Comparison of ENCODE assay signal across 34 cellular contexts in the genomic region with DNA sequence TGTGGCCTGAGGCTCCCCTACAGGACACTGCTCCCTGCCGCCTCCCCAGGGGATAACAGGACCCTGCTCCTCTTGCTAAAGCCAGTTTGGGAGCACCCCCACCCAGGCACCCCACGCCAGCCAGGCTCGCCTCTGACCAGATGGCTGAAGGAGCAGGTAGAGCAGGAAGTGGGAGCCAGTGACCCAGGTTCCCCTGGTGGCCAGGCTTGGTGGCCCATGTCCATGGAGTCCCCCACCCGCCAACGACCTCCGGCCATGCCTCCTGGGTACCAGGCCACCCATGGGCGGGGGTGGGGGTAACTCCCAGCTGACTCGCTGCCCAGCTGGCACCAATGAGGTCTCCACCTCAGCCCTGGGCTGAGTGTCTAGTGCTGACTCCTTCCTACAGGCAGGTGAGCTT. TPM values are rescaled to one million over a fixed set of nuclear protein-coding genes. Genes with fewer than 3 reads are reported as not detected.
DNase-seq lines count a peak whose midpoint lies in the region; ATAC-seq, FAIRE-seq and TF ChIP-seq lines count a peak whose summit lies in the region.
"Had no signal": no experiment of that assay in that cellular context is flagged by ENCODE, and none has a peak within 500 bp of the region (broad histone marks: within the 10 kb centered on the region; RNA-seq: fewer than 3 reads in every experiment).

No MANE protein-coding gene starts in this region.

- TF ChIP-seq RAD21 in H1 (IDR thresholded peaks at IDR 0.05 in 1 of 2, conservative IDR thresholded peaks at IDR 0.05 in 1 of 2; ENCODE audit: low read depth in 2 of 2, low read length in 2 of 2), result no peak

- CTCF ChIA-PET in H1 (lab: Charles Lee; ENCODE audit: partially characterized antibody), result interaction anchor here (1.4 kb wide), 1 partner anchor 27 kb away, joined by 3 read pairs; no protein-coding TSS in a partner anchor

- TF ChIP-seq CTCF in H1 (IDR thresholded peaks at IDR 0.05; ENCODE audit: control extremely low read depth in 1 of 3, insufficient read depth in 1 of 3, low read depth in 1 of 3, low read length in 3 of 3) (no peak), osteocyte (IDR thresholded peaks at IDR 0.05) (no peak), vagina (IDR thresholded peaks at IDR 0.05) (no peak)

- H2BK20ac ChIP-seq in H1 (ENCODE audit: low read length), result 0 out of 2 replicates have a peak overlapping the region, but pooled peaks have one; percentile 72

- H3K27ac ChIP-seq in angular gyrus (ENCODE audit: low read depth, low read length) (peak overlapping the region; percentile 99), H1 (ENCODE audit: low read depth, low read length) (no peak overlapping the region), vagina (peak overlapping the region; percentile 58)
- H3K27ac ChIP-seq: body of pancreas, epithelial cell of prostate, neutrophil, transverse colon, VCaP had no signal

- FAIRE-seq in H1 (lab: Jason Lieb, UNC), result no peak

- no peak for ATAC-seq in GM21528 (IDR thresholded peaks at IDR 0.05; ENCODE audit: low FRiP score, unreplicated experiment)
- ATAC-seq: body of pancreas; heart left ventricle; stimulated activated naive CD8-positive, alpha-beta T cell treated with anti-CD3 and anti-CD28 coated beads, Interleukin-15, Interleukin-2, amounts not matched to agents 100 U/mL and 50 U/mL, for 24 hours had no signal

- H3K4me3 Mint-ChIP-seq in osteocyte (ENCODE audit: unreplicated experiment), result no peak overlapping the region
- H3K4me3 Mint-ChIP-seq: activated naive CD8-positive, alpha-beta T cell treated with anti-CD3 and anti-CD28 coated beads, Interleukin-2, amount 10 ng/mL, durations not matched to agents 7 days and 5 days; activated T-cell treated with anti-CD3 and anti-CD28 coated beads, Interleukin-2, amount 50 U/mL, for 24 hours had no signal

- no peak overlapping the region for H3K56ac ChIP-seq in H1 (replicated peaks; ENCODE audit: insufficient read length, low read depth, low read length)

- POLR2A ChIA-PET in H1 (lab: Charles Lee; ENCODE audit: partially characterized antibody), result interaction anchor here (22.7 kb wide), 1 partner anchor 8 kb away, joined by 375 read pairs; a partner anchor contains a TSS

- H4K91ac ChIP-seq in H1 (replicated peaks; ENCODE audit: insufficient read length, low read length), result no peak overlapping the region

- H3K27me3 ChIP-seq in H1 (replicated peaks in 1 of 4; ENCODE audit: control insufficient read depth in 3 of 4, extremely low read depth in 1 of 4, insufficient read depth in 3 of 4, low read length in 3 of 4), result no peaks in the 10 kb centered on the region
- H3K27me3 ChIP-seq in vagina, result no peaks in the 10 kb centered on the region
- H3K27me3 ChIP-seq: body of pancreas, transverse colon had no signal

- H3K79me1 ChIP-seq in H1 (ENCODE audit: low read depth, low read length), result peaks cover 15% of the 10 kb centered on the region

- no peak overlapping the region for H4K5ac ChIP-seq in H1 (ENCODE audit: insufficient read length, low read depth, low read length)

- peaks cover 19% of the 10 kb centered on the region for H3K36me3 Mint-ChIP-seq in osteocyte (ENCODE audit: unreplicated experiment)
- H3K36me3 Mint-ChIP-seq: activated naive CD8-positive, alpha-beta T cell treated with anti-CD3 and anti-CD28 coated beads, Interleukin-2, amount 10 ng/mL, durations not matched to agents 7 days and 5 days had no signal

- peaks cover 0 to 34% (median 12%) of the 10 kb centered on the region in 4 experiments; a peak in 6 of 8 replicates for H3K36me3 ChIP-seq in H1 (ENCODE audit: control insufficient read depth in 2 of 4, insufficient read depth in 4 of 4, low read length in 3 of 4)
- H3K36me3 ChIP-seq in vagina, result peaks cover 0 to 16% of the 10 kb centered on the region in 2 donors
- H3K36me3 ChIP-seq: neutrophil had no signal

- WGBS in H1 (ENCODE audit: extremely low coverage in 1 of 2, insufficient coverage in 1 of 2, insufficient read length in 1 of 2, insufficient replicate concordance in 2 of 2, low coverage in 1 of 2, low lambda C conversion rate in 2 of 2, missing lambda C conversion rate in 1 of 2), 2 experiments, result 79% methylated on average over 8 of the region's 8 CpGs; no CpG with 5 or more reads in 1 of the 2 experiments

- H3K27me3 Mint-ChIP-seq in osteocyte (ENCODE audit: unreplicated experiment), result no peaks in the 10 kb centered on the region
- H3K27me3 Mint-ChIP-seq: activated naive CD8-positive, alpha-beta T cell treated with anti-CD3 and anti-CD28 coated beads, Interleukin-2, amount 10 ng/mL, durations not matched to agents 7 days and 5 days; activated T-cell treated with anti-CD3 and anti-CD28 coated beads, Interleukin-2, amount 50 U/mL, for 24 hours had no signal

- peaks cover 76% of the 10 kb centered on the region for H3K4me1 Mint-ChIP-seq in osteocyte (ENCODE audit: unreplicated experiment)

- H3K27ac Mint-ChIP-seq in osteocyte (ENCODE audit: unreplicated experiment), result peak overlapping the region; percentile 52
- H3K27ac Mint-ChIP-seq: activated naive CD8-positive, alpha-beta T cell treated with anti-CD3 and anti-CD28 coated beads, Interleukin-2, amount 10 ng/mL, durations not matched to agents 7 days and 5 days; activated T-cell treated with anti-CD3 and anti-CD28 coated beads, Interleukin-2, amount 50 U/mL, for 24 hours had no signal

- no peak overlapping the region for H2BK5ac ChIP-seq in H1 (ENCODE audit: low read depth, low read length)

- DNase-seq in H1 (ENCODE audit: low read depth in 1 of 2, low spot score in 2 of 2) (no peak), osteocyte (ENCODE audit: extremely low spot score, unreplicated experiment) (no peak), vagina (ENCODE audit: extremely low spot score in 2 of 2) (no peak), posterior vena cava (ENCODE audit: low spot score) (no peak), NCI-H2196 (lab: John Stamatoyannopoulos, UW; ENCODE audit: unreplicated experiment) (no peak)
- DNase-seq: activated CD4-positive, alpha-beta T cell treated with anti-CD3 and anti-CD28 coated beads for 48 hours; activated gamma-delta T cell; activated naive CD8-positive, alpha-beta T cell treated with anti-CD3 and anti-CD28 coated beads, Interleukin-2, amount 10 ng/mL, durations not matched to agents 7 days and 5 days; activated T-cell treated with anti-CD3 and anti-CD28 coated beads, Interleukin-2, amount 50 U/mL, for 24 hours; body of pancreas; C1 segment of cervical spinal cord; Caco-2; DMS79; effector CD8-positive, alpha-beta T cell; GDM1; HCEC 1CT; Karpas-422; mammary epithelial cell; NCI-H146; NCI-H2107; NCI-H446; NCI-H774; stimulated activated naive CD8-positive, alpha-beta T cell treated with anti-CD3 and anti-CD28 coated beads, Interleukin-15, Interleukin-2, amounts not matched to agents 100 U/mL and 50 U/mL, for 24 hours; transverse colon had no signal

- no peak overlapping the region for H2AFZ ChIP-seq in H1 (ENCODE audit: low read length)

- H4K8ac ChIP-seq in H1 (ENCODE audit: extremely low read depth, insufficient read depth, low read length), result no peak overlapping the region

- no peak overlapping the region for H3K23ac ChIP-seq in H1 (ENCODE audit: insufficient read length)

- H2BK15ac ChIP-seq in H1 (ENCODE audit: low read length), result no peak overlapping the region

- TF ChIP-seq POLR2A in H1 (IDR thresholded peaks at IDR 0.05; ENCODE audit: control extremely low read depth in 1 of 2, low read depth in 2 of 2, low read length in 2 of 2) (no peak), vagina (IDR thresholded peaks at IDR 0.05) (no peak)

- no peak overlapping the region for H3K4ac ChIP-seq in H1 (replicated peaks; ENCODE audit: insufficient read length, low read depth, low read length)

- H2AK5ac ChIP-seq in H1 (ENCODE audit: low read depth, low read length), result no peak overlapping the region

- no peak overlapping the region for H3K18ac ChIP-seq in H1 (ENCODE audit: extremely low read depth, low read length)

- H3K4me2 ChIP-seq in H1 (ENCODE audit: insufficient read depth in 1 of 2, low read depth in 2 of 2, low read length in 2 of 2), result no peak overlapping the region

- H3K79me2 ChIP-seq in H1 (ENCODE audit: control insufficient read depth in 1 of 2, insufficient read depth in 2 of 2, low read length in 2 of 2), result peaks cover 0 to 74% of the 10 kb centered on the region in 2 experiments; a peak in 2 of 4 replicates

- H4K20me1 ChIP-seq in H1 (replicated peaks in 1 of 2; ENCODE audit: control insufficient read depth in 1 of 2, insufficient read depth in 2 of 2, low read length in 2 of 2), result peaks cover 34 to 48% of the 10 kb centered on the region in 2 experiments

- no peak overlapping the region for H2BK12ac ChIP-seq in H1 (ENCODE audit: low read depth, low read length)

- H3K14ac ChIP-seq in H1 (ENCODE audit: insufficient read length), result no peak overlapping the region

- no peak overlapping the region for H2BK120ac ChIP-seq in H1 (replicated peaks; ENCODE audit: low read depth, low read length)

- H3K4me1 ChIP-seq in H1 (replicated peaks in 1 of 4; ENCODE audit: control insufficient read depth in 3 of 4, insufficient read depth in 4 of 4, low read length in 3 of 4) (peaks cover 0 to 29% (median 22%) of the 10 kb centered on the region in 4 experiments; a peak in 5 of 7 replicates), vagina (peaks cover 71% of the 10 kb centered on the region)

- H3K9me3 Mint-ChIP-seq in osteocyte (ENCODE audit: unreplicated experiment), result no peaks in the 10 kb centered on the region
- H3K9me3 Mint-ChIP-seq: activated naive CD8-positive, alpha-beta T cell treated with anti-CD3 and anti-CD28 coated beads, Interleukin-2, amount 10 ng/mL, durations not matched to agents 7 days and 5 days; activated T-cell treated with anti-CD3 and anti-CD28 coated beads, Interleukin-2, amount 50 U/mL, for 24 hours had no signal

- H3K23me2 ChIP-seq in H1 (ENCODE audit: low read depth, low read length), result no peaks in the 10 kb centered on the region

- no peak for TF ChIP-seq EP300 in H1 (IDR thresholded peaks at IDR 0.05; ENCODE audit: borderline replicate concordance in 1 of 2, low read depth in 2 of 2, low read length in 2 of 2)

- H3K9me3 ChIP-seq in H1 (ENCODE audit: insufficient read depth in 2 of 2, low read depth in 1 of 2, low read length in 1 of 2) (no peaks in the 10 kb centered on the region), vagina (no peaks in the 10 kb centered on the region)
- H3K9me3 ChIP-seq: body of pancreas, Caco-2, heart left ventricle, neutrophil, transverse colon had no signal

- intact Hi-C loops in vagina (cut with DNase I), result no loop called here
- intact Hi-C loops in posterior vena cava (cut with DNase I), result no loop called here

- H3K4me3 ChIP-seq in H1 (ENCODE audit: extremely low read depth in 1 of 4, insufficient read depth in 2 of 4, low read depth in 3 of 4, low read length in 4 of 4) (no peak overlapping the region), vagina (no peak overlapping the region)
- H3K4me3 ChIP-seq: body of pancreas, heart left ventricle, transverse colon had no signal

- no peak overlapping the region for H3K9ac ChIP-seq in H1 (replicated peaks in 1 of 4; ENCODE audit: extremely low read depth in 1 of 4, low read depth in 3 of 4, low read length in 3 of 4)

RNA-seq across cellular contexts. Expression of a gene that starts 10.0 kb away (rescaled TPM):
- total RNA-seq in H1 (2021; fragmentation: NEBNext Ultra II Directional; extraction: Animal tissue kit (Norgen Biotek cat#: 25700)), result 103 and 105 TPM in 2 replicates
- polyA plus RNA-seq in H1 (2011; rRNA removed), result 59.8 and 93.8 TPM in 2 replicates
- polyA plus RNA-seq in H1 (2011; cell fraction: cytosol; rRNA removed), result 51.9 TPM
- 130 TPM for polyA plus RNA-seq in H1 (2011; cell fraction: nucleus; rRNA removed)
- polyA plus RNA-seq in H1 (2012, experiment 1 of 2), result 42.6 to 68.8 TPM (median 64.7 TPM) in 4 replicates
- polyA plus RNA-seq in H1 (2012, experiment 2 of 2), result 54.8 TPM
- 83.5 TPM for polyA plus RNA-seq in H1 (2013, experiment 1 of 2)
- polyA plus RNA-seq in H1 (2013, experiment 2 of 2), result 83.4 TPM
- 19.1 and 21.8 TPM in 2 replicates for polyA minus RNA-seq in H1 (2011; rRNA and poly(A)+ RNA removed)
- polyA minus RNA-seq in H1 (2011; cell fraction: cytosol; rRNA and poly(A)+ RNA removed), result 43.2 TPM
- polyA minus RNA-seq in H1 (2011; cell fraction: nucleus; rRNA and poly(A)+ RNA removed), result 75.0 TPM
- total RNA-seq in osteocyte (126 and 138 TPM in 2 replicates), vagina (39.5 TPM), posterior vena cava (100 to 1,000 TPM in 1 of 2 donors, 10 to 100 TPM in 1; 48.7 to 104 TPM)
- total RNA-seq: activated naive CD8-positive, alpha-beta T cell treated with anti-CD3 and anti-CD28 coated beads, Interleukin-2, amount 10 ng/mL, durations not matched to agents 7 days and 5 days; T-helper 2 cell treated with Interferon-gamma antibody and Interleukin-4, amounts not matched to agents 100 ng/mL and 5 ng/mL, for 36 hours had no signal

RNA-seq across cellular contexts. Expression of a gene that starts 22.6 kb away (rescaled TPM):
- total RNA-seq in H1 (2021; fragmentation: NEBNext Ultra II Directional; extraction: Animal tissue kit (Norgen Biotek cat#: 25700)), result not detected in 2 replicates
- not detected in 2 replicates for polyA plus RNA-seq in H1 (2011; rRNA removed)
- not detected for polyA plus RNA-seq in H1 (2011; cell fraction: cytosol; rRNA removed)
- not detected for polyA plus RNA-seq in H1 (2011; cell fraction: nucleus; rRNA removed)
- not detected in 4 replicates for polyA plus RNA-seq in H1 (2012, experiment 1 of 2)
- not detected for polyA plus RNA-seq in H1 (2012, experiment 2 of 2)
- not detected for polyA plus RNA-seq in H1 (2013, experiment 1 of 2)
- not detected for polyA plus RNA-seq in H1 (2013, experiment 2 of 2)
- not detected in 2 replicates for polyA minus RNA-seq in H1 (2011; rRNA and poly(A)+ RNA removed)
- not detected for polyA minus RNA-seq in H1 (2011; cell fraction: cytosol; rRNA and poly(A)+ RNA removed)
- not detected for polyA minus RNA-seq in H1 (2011; cell fraction: nucleus; rRNA and poly(A)+ RNA removed)
- total RNA-seq in osteocyte (not detected in 2 replicates), vagina (not detected), posterior vena cava (1 to 10 TPM in 1 of 2 donors, not detected in 1; 4.0 TPM)
- total RNA-seq: activated CD8-positive, alpha-beta memory T cell treated with anti-CD3 and anti-CD28 coated beads for 36 hours; activated naive CD8-positive, alpha-beta T cell treated with anti-CD3 and anti-CD28 coated beads, Interleukin-2, amount 10 ng/mL, durations not matched to agents 7 days and 5 days; Caco-2; kidney epithelial cell; mammary epithelial cell; skeletal muscle tissue; T-helper 2 cell treated with Interferon-gamma antibody and Interleukin-4, amounts not matched to agents 100 ng/mL and 5 ng/mL, for 36 hours; transverse colon had no signal
- polyA plus RNA-seq: mammary epithelial cell had no signal

RNA-seq across cellular contexts. Expression of a gene that starts 34.5 kb away (rescaled TPM):
- not detected in 2 replicates for total RNA-seq in H1 (2021; fragmentation: NEBNext Ultra II Directional; extraction: Animal tissue kit (Norgen Biotek cat#: 25700))
- polyA plus RNA-seq in H1 (2011; rRNA removed), result not detected in 2 replicates
- not detected for polyA plus RNA-seq in H1 (2011; cell fraction: cytosol; rRNA removed)
- not detected for polyA plus RNA-seq in H1 (2011; cell fraction: nucleus; rRNA removed)
- not detected in 4 replicates for polyA plus RNA-seq in H1 (2012, experiment 1 of 2)
- polyA plus RNA-seq in H1 (2012, experiment 2 of 2), result not detected
- polyA plus RNA-seq in H1 (2013, experiment 1 of 2), result not detected
- polyA plus RNA-seq in H1 (2013, experiment 2 of 2), result not detected
- not detected in 2 replicates for polyA minus RNA-seq in H1 (2011; rRNA and poly(A)+ RNA removed)
- not detected for polyA minus RNA-seq in H1 (2011; cell fraction: cytosol; rRNA and poly(A)+ RNA removed)
- polyA minus RNA-seq in H1 (2011; cell fraction: nucleus; rRNA and poly(A)+ RNA removed), result not detected
- not detected in 2 replicates for total RNA-seq in osteocyte
- total RNA-seq in vagina, result not detected
- total RNA-seq in posterior vena cava, result 1 to 10 TPM in 1 of 2 donors, under 1 TPM in 1; 0.79 to 9.1 TPM
- total RNA-seq: activated CD8-positive, alpha-beta memory T cell treated with anti-CD3 and anti-CD28 coated beads for 36 hours; activated naive CD8-positive, alpha-beta T cell treated with anti-CD3 and anti-CD28 coated beads, Interleukin-2, amount 10 ng/mL, durations not matched to agents 7 days and 5 days; Caco-2; kidney epithelial cell; mammary epithelial cell; skeletal muscle tissue; T-helper 2 cell treated with Interferon-gamma antibody and Interleukin-4, amounts not matched to agents 100 ng/mL and 5 ng/mL, for 36 hours; transverse colon had no signal
- polyA plus RNA-seq: mammary epithelial cell had no signal
